Comparison of ENCODE assay signal across 11 cellular contexts in the genomic region with DNA sequence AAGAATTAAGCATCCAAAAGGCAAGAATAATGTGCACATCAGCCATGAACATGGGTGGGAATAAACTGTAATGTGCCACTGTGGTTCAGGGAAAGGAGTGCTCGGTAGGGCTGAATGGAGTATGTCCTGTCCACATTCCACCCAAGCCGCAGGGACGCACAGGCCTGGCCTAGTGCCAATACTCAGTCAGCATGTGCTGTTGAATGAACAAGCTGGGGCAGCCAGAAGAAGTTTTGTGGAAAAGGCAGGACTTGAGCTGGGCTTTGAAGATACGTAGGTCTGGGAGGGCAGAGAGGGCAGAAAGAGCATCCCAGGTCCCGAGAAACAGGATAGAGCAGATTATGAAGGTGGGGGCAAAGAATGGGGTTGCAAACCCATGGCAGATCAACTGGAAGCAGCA.
A peak's percentile ranks its signal among the peaks of the same experiment; 100 is the strongest.
DNase-seq lines count a peak whose midpoint lies in the region; ATAC-seq and TF ChIP-seq lines count a peak whose summit lies in the region.
"Had no signal": no experiment of that assay in that cellular context is flagged by ENCODE, and none has a peak within 500 bp of the region (broad histone marks: within the 10 kb centered on the region; RNA-seq: fewer than 3 reads in every experiment).

No MANE protein-coding gene starts in this region.

- intact Hi-C loops in A673 (cut with micrococcal nuclease; ENCODE audit: unreplicated experiment) (no loop called here), lower leg skin (cut with DNase I; ENCODE audit: low total_unique reads) (no loop called here)

- TF ChIP-seq CTCF in A673 (conservative IDR thresholded peaks at IDR 0.05; ENCODE audit: low read depth, low read length) (no peak), chondrocyte (IDR thresholded peaks at IDR 0.05) (no peak), lower leg skin (IDR thresholded peaks at IDR 0.05) (no peak)

- CTCF ChIA-PET in A673 (lab: Charles Lee) = no interaction called here
- CTCF ChIA-PET in activated CD4-positive, alpha-beta T cell treated with anti-CD3 and anti-CD28 coated beads, Interleukin-2, amount 10 ng/mL, durations not matched to agents 7 days and 5 days (lab: Charles Lee) = no interaction called here

- H3K27ac Mint-ChIP-seq in chondrocyte (ENCODE audit: unreplicated experiment) = peak overlapping the region; percentile 88
- H3K27ac Mint-ChIP-seq in activated CD4-positive, alpha-beta T cell treated with anti-CD3 and anti-CD28 coated beads, Interleukin-2, amount 10 ng/mL, durations not matched to agents 7 days and 5 days = no peak overlapping the region
- H3K27ac Mint-ChIP-seq: IgD-negative memory B cell had no signal

- H3K4me3 Mint-ChIP-seq in chondrocyte (ENCODE audit: unreplicated experiment) = no peak overlapping the region
- H3K4me3 Mint-ChIP-seq in activated CD4-positive, alpha-beta T cell treated with anti-CD3 and anti-CD28 coated beads, Interleukin-2, amount 10 ng/mL, durations not matched to agents 7 days and 5 days = no peak overlapping the region
- H3K4me3 Mint-ChIP-seq: IgD-negative memory B cell had no signal

- H3K27me3 Mint-ChIP-seq in chondrocyte (ENCODE audit: low read depth) = no peaks in the 10 kb centered on the region
- H3K27me3 Mint-ChIP-seq in activated CD4-positive, alpha-beta T cell treated with anti-CD3 and anti-CD28 coated beads, Interleukin-2, amount 10 ng/mL, durations not matched to agents 7 days and 5 days = no peaks in the 10 kb centered on the region
- H3K27me3 Mint-ChIP-seq: IgD-negative memory B cell had no signal

- ATAC-seq in GM18873 (IDR thresholded peaks at IDR 0.05; ENCODE audit: low FRiP score, unreplicated experiment) = no peak

- H3K9me3 Mint-ChIP-seq in chondrocyte (ENCODE audit: low read depth) = peaks cover 3% of the 10 kb centered on the region
- peaks cover 5% of the 10 kb centered on the region for H3K9me3 Mint-ChIP-seq in activated CD4-positive, alpha-beta T cell treated with anti-CD3 and anti-CD28 coated beads, Interleukin-2, amount 10 ng/mL, durations not matched to agents 7 days and 5 days

- no peaks in the 10 kb centered on the region for H3K36me3 ChIP-seq in A673 (ENCODE audit: insufficient read depth, low read length, poor library complexity, severe bottlenecking)

- DNase-seq in A673 (ENCODE audit: low spot score) (peak; percentile 53), NCI-H1105 treated with DMSO at 0.1 percent for 48 hours (lab: John Stamatoyannopoulos, UW) (peak; percentile 36), chondrocyte (ENCODE audit: low spot score) (no peak), lower leg skin (ENCODE audit: low spot score in 2 of 2) (peak; percentile 33 to 86), NCI-H1417 treated with DMSO at 0.1 percent for 48 hours (lab: John Stamatoyannopoulos, UW) (no peak), NCI-H128 (lab: John Stamatoyannopoulos, UW; ENCODE audit: unreplicated experiment) (no peak)
- no peak for DNase-seq in activated CD4-positive, alpha-beta T cell treated with anti-CD3 and anti-CD28 coated beads, Interleukin-2, amount 10 ng/mL, durations not matched to agents 7 days and 5 days
- DNase-seq: effector CD4-positive, alpha-beta T cell had no signal

- no TSS peak for BruUV-seq in A673 (replicated peaks; lab: Mats Ljungman, UMichigan)

- H3K4me1 ChIP-seq in A673 (ENCODE audit: insufficient read depth, low read length, poor library complexity, severe bottlenecking) = peaks cover 24% of the 10 kb centered on the region

- no peaks in the 10 kb centered on the region for H3K27me3 ChIP-seq in A673 (replicated peaks; ENCODE audit: insufficient read depth, low read depth, low read length, poor library complexity)

- TF ChIP-seq POLR2A in lower leg skin (IDR thresholded peaks at IDR 0.05) = no peak

- POLR2A ChIA-PET in A673 (lab: Charles Lee; ENCODE audit: low non-redundant PET) = interaction anchor here (0.6 kb wide), 1 partner anchor 8 kb away, joined by 3 read pairs; no protein-coding TSS in a partner anchor
- POLR2A ChIA-PET in activated CD4-positive, alpha-beta T cell treated with anti-CD3 and anti-CD28 coated beads, Interleukin-2, amount 10 ng/mL, durations not matched to agents 7 days and 5 days (lab: Charles Lee) = no interaction called here

- H3K9me3 ChIP-seq in A673 (ENCODE audit: low read depth, low read length, poor library complexity, severe bottlenecking) = no peaks in the 10 kb centered on the region

- WGBS in lower leg skin, 2 donors = 36 to 46% methylated on average over 5 of the region's 5 CpGs

- peaks cover 63% of the 10 kb centered on the region for H3K4me1 Mint-ChIP-seq in chondrocyte (ENCODE audit: low read depth)
- peaks cover 15% of the 10 kb centered on the region for H3K4me1 Mint-ChIP-seq in activated CD4-positive, alpha-beta T cell treated with anti-CD3 and anti-CD28 coated beads, Interleukin-2, amount 10 ng/mL, durations not matched to agents 7 days and 5 days

- H3K4me3 ChIP-seq in A673 (ENCODE audit: low read depth, low read length, poor library complexity, severe bottlenecking) (no peak overlapping the region), lower leg skin (ENCODE audit: low read depth, poor library complexity, severe bottlenecking) (no peak overlapping the region)
- H3K4me3 ChIP-seq: skin epidermis had no signal

- no peaks in the 10 kb centered on the region for H3K36me3 Mint-ChIP-seq in chondrocyte (ENCODE audit: low read depth)
- H3K36me3 Mint-ChIP-seq in activated CD4-positive, alpha-beta T cell treated with anti-CD3 and anti-CD28 coated beads, Interleukin-2, amount 10 ng/mL, durations not matched to agents 7 days and 5 days (ENCODE audit: low read depth) = no peaks in the 10 kb centered on the region

- H3K27ac ChIP-seq in A673 (ENCODE audit: low read depth, low read length, poor library complexity, severe bottlenecking) = peak overlapping the region; percentile 80

Comparison
In these comparisons a context has a peak if more than half of its experiments do, and no peak if none do; other contexts are left out.
1. DNase-seq: peak in A673 (single experiment), NCI-H1105 treated with DMSO at 0.1 percent for 48 hours (single experiment) and lower leg skin (2 of 2); none in chondrocyte (single experiment), NCI-H1417 treated with DMSO at 0.1 percent for 48 hours (single experiment), activated CD4-positive, alpha-beta T cell treated with anti-CD3 and anti-CD28 coated beads, Interleukin-2, amount 10 ng/mL, durations not matched to agents 7 days and 5 days (single experiment) and NCI-H128 (single experiment).